Comparison of ENCODE assay signal across 7 cellular contexts in the genomic region with DNA sequence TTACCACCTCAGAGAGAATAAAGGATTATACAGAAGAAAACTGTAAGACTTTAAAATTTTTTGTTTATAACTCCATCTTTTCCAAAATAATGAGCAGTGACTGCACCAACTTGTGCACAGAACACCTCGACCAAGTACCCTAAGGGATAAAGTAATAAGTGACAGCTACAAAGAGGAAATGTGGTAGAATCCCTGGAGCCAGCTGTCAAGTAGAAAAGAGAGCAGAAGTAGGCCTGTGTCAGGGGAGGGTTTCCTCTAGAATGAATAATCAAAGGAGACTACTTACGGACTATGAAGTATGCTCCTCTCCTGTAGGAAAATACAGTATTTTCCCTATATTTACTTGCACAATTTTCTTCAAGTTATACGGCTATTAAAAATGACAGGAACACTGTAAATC. TPM values are rescaled to one million over a fixed set of nuclear protein-coding genes. Genes with fewer than 3 reads are reported as not detected.
DNase-seq lines count a peak whose midpoint lies in the region; ATAC-seq and TF ChIP-seq lines count a peak whose summit lies in the region.

No MANE protein-coding gene starts in this region.

- H3K4me3 ChIP-seq in HFF-Myc (replicated peaks; ENCODE audit: low read depth, low read length), result peak overlapping the region; percentile 77
- H3K4me3 ChIP-seq in SJCRH30, result peak overlapping the region; percentile 97
- H3K4me3 ChIP-seq in fibroblast of the aortic adventitia (ENCODE audit: low read depth, low read length), result peak overlapping the region; percentile 92
- peak overlapping the region; percentile 83 for H3K4me3 ChIP-seq in smooth muscle cell

- TF ChIP-seq CTCF in HFF-Myc (IDR thresholded peaks at IDR 0.05; ENCODE audit: low read depth, low read length, missing control alignments), result no peak
- TF ChIP-seq CTCF in fibroblast of the aortic adventitia (IDR thresholded peaks at IDR 0.05; ENCODE audit: insufficient read depth, low read length), result no peak
- no peak for TF ChIP-seq CTCF in smooth muscle cell (IDR thresholded peaks at IDR 0.05; ENCODE audit: borderline replicate concordance, insufficient read depth, poor library complexity, severe bottlenecking)

- H3K9me3 ChIP-seq in SJCRH30 (replicated peaks) (no peaks in the 10 kb centered on the region), smooth muscle cell (replicated peaks; ENCODE audit: low read depth) (no peaks in the 10 kb centered on the region)

- ATAC-seq in HG02870 (IDR thresholded peaks at IDR 0.05; ENCODE audit: unreplicated experiment) (no peak), HG02970 (IDR thresholded peaks at IDR 0.05; ENCODE audit: low FRiP score, unreplicated experiment) (no peak)

- peak overlapping the region; percentile 93 for H3K9ac ChIP-seq in smooth muscle cell (ENCODE audit: low read depth)

- no peaks in the 10 kb centered on the region for H3F3A ChIP-seq in smooth muscle cell (ENCODE audit: low read depth)

- peak overlapping the region; percentile 95; the same call in 1 of the 2 replicates for H3K27ac ChIP-seq in SJCRH30
- peak overlapping the region; percentile 88 for H3K27ac ChIP-seq in smooth muscle cell (ENCODE audit: low read depth)

- H3K27me3 ChIP-seq in SJCRH30 (no peaks in the 10 kb centered on the region), smooth muscle cell (ENCODE audit: low read depth) (no peaks in the 10 kb centered on the region)

- H3K36me3 ChIP-seq in SJCRH30 (peaks cover 47% of the 10 kb centered on the region), smooth muscle cell (ENCODE audit: low read depth) (peaks cover 3% of the 10 kb centered on the region)

- H3K79me2 ChIP-seq in smooth muscle cell (ENCODE audit: low read depth), result peaks cover 34% of the 10 kb centered on the region

- H3K4me1 ChIP-seq in SJCRH30 (peaks cover 9% of the 10 kb centered on the region; the same call in 1 of the 2 replicates), smooth muscle cell (ENCODE audit: low read depth) (no peaks in the 10 kb centered on the region)

- peak overlapping the region; percentile 81 for H3K4me2 ChIP-seq in smooth muscle cell

- peaks cover 38% of the 10 kb centered on the region for H4K20me1 ChIP-seq in smooth muscle cell (ENCODE audit: low read depth)

- 35% methylated on average over 3 of the region's 3 CpGs for WGBS in smooth muscle cell (ENCODE audit: low lambda C conversion rate)

- H2AFZ ChIP-seq in smooth muscle cell (ENCODE audit: low read depth), result no peak overlapping the region

- DNase-seq in HFF-Myc (ENCODE audit: extremely low read depth, low read depth) (no peak), SJCRH30 (peak in 1 of 2 experiments; percentile 32), fibroblast of the aortic adventitia (ENCODE audit: low read depth) (no peak), smooth muscle cell (lab: John Stamatoyannopoulos, UW; ENCODE audit: unreplicated experiment) (no peak), HUDEP-2 (lab: John Stamatoyannopoulos, UW; ENCODE audit: unreplicated experiment in 76 of 76) (no peak)

RNA-seq across cellular contexts. Expression of gene EIF1AX, which starts 1.2 kb away (rescaled TPM):
- 176 and 207 TPM in 2 replicates for total RNA-seq in SJCRH30 (2014; rRNA removed; shearing (Covaris generic))
- total RNA-seq in fibroblast of the aortic adventitia (ENCODE audit: low replicate concordance), result 38.9 and 112 TPM in 2 replicates
- total RNA-seq in smooth muscle cell, result 40.3 and 48.2 TPM in 2 replicates
- polyA plus RNA-seq in smooth muscle cell, result 37.2 and 40.7 TPM in 2 replicates

RNA-seq across cellular contexts. Expression of gene MAP7D2, which starts 23.7 kb away (rescaled TPM):
- total RNA-seq in SJCRH30 (2014; rRNA removed; shearing (Covaris generic)), result 0.05 and 0.08 TPM in 2 replicates
- total RNA-seq in fibroblast of the aortic adventitia (ENCODE audit: low replicate concordance), result 0.18 and 1.2 TPM in 2 replicates
- total RNA-seq in smooth muscle cell, result 0.09 and 0.18 TPM in 2 replicates
- polyA plus RNA-seq in smooth muscle cell, result 1.7 TPM in 1 of 2 replicates, not detected in the other
